8 cellular contexts compared by ENCODE assay signal in the genomic region with DNA sequence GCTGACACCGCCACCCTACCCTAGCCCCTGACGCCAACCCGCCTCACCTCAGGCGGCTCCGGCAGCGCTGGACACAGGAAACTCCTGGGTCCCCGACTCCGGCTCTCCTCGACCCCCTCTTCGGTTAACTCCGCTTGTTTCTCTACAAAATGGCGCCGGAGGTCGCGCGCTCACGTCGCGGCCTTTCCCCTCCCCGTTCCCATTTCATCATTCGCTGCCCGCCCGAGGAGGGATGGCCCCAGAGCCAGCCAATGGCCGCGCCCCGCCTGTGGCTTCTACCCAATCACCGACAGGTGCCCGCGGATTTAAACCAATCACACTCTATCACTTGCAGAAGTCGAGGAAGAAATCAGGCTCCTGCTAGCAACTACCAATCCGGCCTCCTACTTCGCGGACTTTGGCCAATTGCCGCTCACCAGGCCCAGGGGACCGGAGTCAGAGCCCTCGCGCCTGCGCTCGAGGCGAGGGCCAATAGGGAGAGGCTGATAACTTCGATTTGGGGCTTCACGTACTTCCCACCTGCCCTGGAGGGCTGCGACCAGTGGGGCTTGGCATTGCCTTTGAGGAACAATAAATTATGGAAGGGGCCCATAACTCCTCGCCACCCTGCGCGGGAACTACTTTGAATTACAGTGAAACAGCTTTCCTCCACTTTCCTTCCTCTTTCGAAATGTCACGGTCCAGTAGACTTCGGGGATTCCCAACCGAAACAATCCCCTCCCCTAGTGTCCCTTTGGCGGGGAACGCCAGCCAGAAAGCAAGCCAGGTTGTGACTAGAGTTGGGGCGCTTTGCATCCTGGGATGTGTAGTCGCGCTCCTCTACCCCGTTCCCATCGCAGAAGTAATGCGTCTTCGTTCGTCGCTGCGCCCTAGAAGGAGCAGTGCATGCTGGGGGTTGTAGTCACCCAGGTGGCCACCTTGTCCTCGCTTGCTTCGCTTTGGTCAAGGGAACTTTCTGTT. TPM values are rescaled to one million over a fixed set of nuclear protein-coding genes. Genes with fewer than 3 reads are reported as not detected.
DNase-seq lines count a peak whose midpoint lies in the region; ATAC-seq lines count a peak whose summit lies in the region.

Gene CNOT1, minus strand, starts transcription at position 146 of the 960 bp plus-strand sequence. CDS start 30,489 bp downstream, outside the sequence.

- H3K36me3 Mint-ChIP-seq in dendritic cell treated with granulocyte-macrophage colony-stimulating factor and Interleukin-4, amounts not matched to agents 40 ng/mL and 50 ng/mL, for 4 days (ENCODE audit: low read depth): peaks cover 33% of the 10 kb centered on the region

- H3K27me3 Mint-ChIP-seq in dendritic cell treated with granulocyte-macrophage colony-stimulating factor and Interleukin-4, amounts not matched to agents 40 ng/mL and 50 ng/mL, for 4 days: no peaks in the 10 kb centered on the region

- H3K4me1 Mint-ChIP-seq in dendritic cell treated with granulocyte-macrophage colony-stimulating factor and Interleukin-4, amounts not matched to agents 40 ng/mL and 50 ng/mL, for 4 days (ENCODE audit: low read depth): peaks cover 24% of the 10 kb centered on the region

- intact Hi-C loops in dendritic cell treated with granulocyte-macrophage colony-stimulating factor and Interleukin-4, amounts not matched to agents 40 ng/mL and 50 ng/mL, for 4 days (cut with micrococcal nuclease): loop anchor here (1.0 to 10.0 kb wide), 2 partner anchors 115 to 235 kb away; partner anchors contain the start of genes GINS3 and SETD6

- peak within 1 kb of the TSS; percentile 100 for H3K4me3 Mint-ChIP-seq in dendritic cell treated with granulocyte-macrophage colony-stimulating factor and Interleukin-4, amounts not matched to agents 40 ng/mL and 50 ng/mL, for 4 days

- peak within 1 kb of the TSS; percentile 99 for H3K27ac Mint-ChIP-seq in dendritic cell treated with granulocyte-macrophage colony-stimulating factor and Interleukin-4, amounts not matched to agents 40 ng/mL and 50 ng/mL, for 4 days

- no peaks in the 10 kb centered on the region for H3K9me3 Mint-ChIP-seq in dendritic cell treated with granulocyte-macrophage colony-stimulating factor and Interleukin-4, amounts not matched to agents 40 ng/mL and 50 ng/mL, for 4 days

- ATAC-seq in GM19372 (IDR thresholded peaks at IDR 0.05; ENCODE audit: low read depth, unreplicated experiment) (peak; percentile 82), HG03558 (IDR thresholded peaks at IDR 0.05; ENCODE audit: extremely low read depth, unreplicated experiment) (peak; percentile 86), left lobe of liver (peak; percentile 87)

- DNase-seq in C1 segment of cervical spinal cord (lab: John Stamatoyannopoulos, UW) (peak; percentile 95 to 99 (median 98)), NCI-H748 treated with DMSO at 0.1 percent for 48 hours (lab: John Stamatoyannopoulos, UW) (peak; percentile 94), left lobe of liver (ENCODE audit: low spot score) (peak; percentile 99)
- peak; percentile 95 to 96 for DNase-seq in activated CD4-positive, alpha-beta T cell treated with anti-CD3 and anti-CD28 coated beads, Interleukin-2, amount 50 U/mL, for 24 hours (ENCODE audit: low read depth in 1 of 2, low spot score in 1 of 2)
- peak; percentile 96 for DNase-seq in stimulated activated CD4-positive, alpha-beta T cell treated with anti-CD3 and anti-CD28 coated beads, Interleukin-2, amount 100 ng/mL, for 4 hours (ENCODE audit: low read depth)

RNA-seq across cellular contexts. Expression of gene CNOT1, which starts in this region (rescaled TPM):
- 63.6 TPM for total RNA-seq in left lobe of liver

Comparison
In these comparisons a context has a peak if more than half of its experiments do, and no peak if none do; other contexts are left out.
1. Peak in every context shown above with its lines: DNase-seq and ATAC-seq.